ENCODE assay signal across 10 cellular contexts in the genomic region with DNA sequence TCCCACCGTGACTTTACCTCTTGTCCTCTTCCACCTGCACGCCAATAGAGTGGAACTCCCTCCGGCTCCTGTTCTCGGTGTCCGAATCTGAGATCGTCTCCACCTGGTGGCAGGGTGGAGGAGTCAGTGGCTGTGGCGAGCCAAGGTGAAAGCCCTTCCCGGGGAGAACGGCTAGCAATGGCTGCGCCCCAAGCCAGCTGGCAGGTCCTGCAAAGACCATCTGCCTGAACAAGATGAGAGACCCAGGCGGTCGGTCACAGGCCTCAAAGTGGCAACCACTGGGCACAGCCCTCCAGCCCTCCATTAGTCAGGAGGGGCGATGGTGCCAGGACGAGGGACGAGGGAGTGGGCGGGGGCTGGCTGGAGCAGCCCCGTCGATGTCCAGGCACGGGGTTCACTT. TPM values are rescaled to one million over a fixed set of nuclear protein-coding genes. Genes with fewer than 3 reads are reported as not detected.
DNase-seq lines count a peak whose midpoint lies in the region; ATAC-seq, FAIRE-seq and TF ChIP-seq lines count a peak whose summit lies in the region.
"Had no signal": no experiment of that assay in that cellular context is flagged by ENCODE, and none has a peak within 500 bp of the region (broad histone marks: within the 10 kb centered on the region; RNA-seq: fewer than 3 reads in every experiment).

No MANE protein-coding gene starts in this region.

- H4K8ac ChIP-seq in H1 (ENCODE audit: extremely low read depth, insufficient read depth, low read length): 0 out of 2 replicates have a peak overlapping the region, but pooled peaks have one; percentile 23

- no peak overlapping the region for H4K91ac ChIP-seq in H1 (replicated peaks; ENCODE audit: insufficient read length, low read length)

- no peaks in the 10 kb centered on the region for H3K36me3 Mint-ChIP-seq in osteocyte (ENCODE audit: unreplicated experiment)

- no peaks in the 10 kb centered on the region for H3K9me3 Mint-ChIP-seq in osteocyte (ENCODE audit: unreplicated experiment)

- H3K4me3 Mint-ChIP-seq in osteocyte (ENCODE audit: unreplicated experiment): peak overlapping the region; percentile 47

- DNase-seq in NCI-H748 (lab: John Stamatoyannopoulos, UW; ENCODE audit: unreplicated experiment) (peak; percentile 72), H1 (ENCODE audit: low read depth in 1 of 2, low spot score in 2 of 2) (peak in 1 of 2 experiments; percentile 83), osteocyte (ENCODE audit: extremely low spot score, unreplicated experiment) (no peak), retina (no peak)
- DNase-seq in stimulated activated naive CD4-positive, alpha-beta T cell (lab: John Stamatoyannopoulos, UW): no peak
- DNase-seq: NCI-H446 treated with DMSO at 0.1 percent for 48 hours had no signal

- H3K27ac ChIP-seq in H1 (ENCODE audit: low read depth, low read length): no peak overlapping the region
- H3K27ac ChIP-seq: pancreas had no signal

- H3K79me2 ChIP-seq in H1 (ENCODE audit: control insufficient read depth in 1 of 2, insufficient read depth in 2 of 2, low read length in 2 of 2): no peaks in the 10 kb centered on the region

- FAIRE-seq in H1 (lab: Jason Lieb, UNC): no peak
- FAIRE-seq: pancreas had no signal

- H4K20me1 ChIP-seq in H1 (replicated peaks in 1 of 2; ENCODE audit: control insufficient read depth in 1 of 2, insufficient read depth in 2 of 2, low read length in 2 of 2): peaks cover 0 to 2% of the 10 kb centered on the region in 2 experiments

- H3K18ac ChIP-seq in H1 (ENCODE audit: extremely low read depth, low read length): peak overlapping the region; percentile 20; the same call in 1 of the 2 replicates

- H3K9ac ChIP-seq in H1 (replicated peaks in 1 of 4; ENCODE audit: extremely low read depth in 1 of 4, low read depth in 3 of 4, low read length in 3 of 4): peak overlapping the region in 2 of 4 experiments; percentile 35 to 45; a peak in 4 of 7 replicates

- peak overlapping the region; percentile 81; the same call in 1 of the 2 replicates for H2AFZ ChIP-seq in H1 (ENCODE audit: low read length)

- peak; percentile 38 to 50; a peak in 3 of 4 replicates for TF ChIP-seq RAD21 in H1 (IDR thresholded peaks at IDR 0.05 in 1 of 2, conservative IDR thresholded peaks at IDR 0.05 in 1 of 2; ENCODE audit: low read depth in 2 of 2, low read length in 2 of 2)

- peak overlapping the region; percentile 18 for H3K56ac ChIP-seq in H1 (replicated peaks; ENCODE audit: insufficient read length, low read depth, low read length)

- 14% methylated on average over 19 of the region's 19 CpGs; no CpG with 5 or more reads in 1 of the 2 experiments for WGBS in H1 (ENCODE audit: extremely low coverage in 1 of 2, insufficient coverage in 1 of 2, insufficient read length in 1 of 2, insufficient replicate concordance in 2 of 2, low coverage in 1 of 2, low lambda C conversion rate in 2 of 2, missing lambda C conversion rate in 1 of 2), 2 experiments

- TF ChIP-seq CTCF in GM12872 (IDR thresholded peaks at IDR 0.05; ENCODE audit: insufficient read depth, low read depth, low read length) (0 out of 3 replicates have a peak, but pooled peaks have one; percentile 10), H1 (IDR thresholded peaks at IDR 0.05; ENCODE audit: control extremely low read depth in 1 of 3, insufficient read depth in 1 of 3, low read depth in 1 of 3, low read length in 3 of 3) (peak; percentile 62 to 81 (median 72)), osteocyte (IDR thresholded peaks at IDR 0.05) (no peak)

- POLR2A ChIA-PET in H1 (lab: Charles Lee; ENCODE audit: partially characterized antibody): interaction anchor here (0.6 to 2.3 kb wide), 9 partner anchors 11 to 44 kb away, joined by 3 to 12 read pairs (median 3); a partner anchor contains a TSS

- H2AK5ac ChIP-seq in H1 (ENCODE audit: low read depth, low read length): no peak overlapping the region

- peak overlapping the region; percentile 45 to 74 (median 69) for H3K4me3 ChIP-seq in H1 (ENCODE audit: extremely low read depth in 1 of 4, insufficient read depth in 2 of 4, low read depth in 3 of 4, low read length in 4 of 4)

- peaks cover 0 to 10% (median 7%) of the 10 kb centered on the region in 4 experiments; a peak in 6 of 7 replicates for H3K4me1 ChIP-seq in H1 (replicated peaks in 1 of 4; ENCODE audit: control insufficient read depth in 3 of 4, insufficient read depth in 4 of 4, low read length in 3 of 4)
- H3K4me1 ChIP-seq: pancreas had no signal

- H3K36me3 ChIP-seq in H1 (ENCODE audit: control insufficient read depth in 2 of 4, insufficient read depth in 4 of 4, low read length in 3 of 4): no peaks in the 10 kb centered on the region
- H3K36me3 ChIP-seq: pancreas had no signal

- no peak overlapping the region for H4K5ac ChIP-seq in H1 (ENCODE audit: insufficient read length, low read depth, low read length)

- no peak overlapping the region; the same call in 1 of the 2 replicates for H2BK12ac ChIP-seq in H1 (ENCODE audit: low read depth, low read length)

- no peak overlapping the region for H3K14ac ChIP-seq in H1 (ENCODE audit: insufficient read length)

- H3K4me2 ChIP-seq in H1 (ENCODE audit: insufficient read depth in 1 of 2, low read depth in 2 of 2, low read length in 2 of 2): peak overlapping the region; percentile 62 to 84

- no peak overlapping the region for H3K23ac ChIP-seq in H1 (ENCODE audit: insufficient read length)

- H3K79me1 ChIP-seq in H1 (ENCODE audit: low read depth, low read length): no peaks in the 10 kb centered on the region

- H3K4ac ChIP-seq in H1 (replicated peaks; ENCODE audit: insufficient read length, low read depth, low read length): no peak overlapping the region

- no peak overlapping the region for H2BK20ac ChIP-seq in H1 (ENCODE audit: low read length)

- no peak overlapping the region for H2BK120ac ChIP-seq in H1 (replicated peaks; ENCODE audit: low read depth, low read length)

- peaks cover 0 to 16% (median 13%) of the 10 kb centered on the region in 4 experiments; a peak in 6 of 7 replicates for H3K27me3 ChIP-seq in H1 (replicated peaks in 1 of 4; ENCODE audit: control insufficient read depth in 3 of 4, extremely low read depth in 1 of 4, insufficient read depth in 3 of 4, low read length in 3 of 4)

- no peak for TF ChIP-seq EP300 in H1 (IDR thresholded peaks at IDR 0.05; ENCODE audit: borderline replicate concordance in 1 of 2, low read depth in 2 of 2, low read length in 2 of 2)

- H3K9me3 ChIP-seq in H1 (ENCODE audit: insufficient read depth in 2 of 2, low read depth in 1 of 2, low read length in 1 of 2): no peaks in the 10 kb centered on the region
- H3K9me3 ChIP-seq: pancreas had no signal

- no peak for TF ChIP-seq POLR2A in H1 (IDR thresholded peaks at IDR 0.05; ENCODE audit: control extremely low read depth in 1 of 2, low read depth in 2 of 2, low read length in 2 of 2)

- H3K23me2 ChIP-seq in H1 (ENCODE audit: low read depth, low read length): peaks cover 9% of the 10 kb centered on the region; the same call in 1 of the 2 replicates

- H2BK5ac ChIP-seq in H1 (ENCODE audit: low read depth, low read length): peak overlapping the region; percentile 61; the same call in 1 of the 2 replicates

- CTCF ChIA-PET in H1 (lab: Charles Lee; ENCODE audit: partially characterized antibody): interaction anchor here (0.6 to 9.8 kb wide), 14 partner anchors 12 to 486 kb away, joined by 3 to 81 read pairs (median 4); a partner anchor contains a TSS

- peaks cover 52% of the 10 kb centered on the region for H3K27me3 Mint-ChIP-seq in osteocyte (ENCODE audit: unreplicated experiment)

- peak overlapping the region; percentile 97; the same call in 1 of the 2 replicates for H2BK15ac ChIP-seq in H1 (ENCODE audit: low read length)

- H3K27ac Mint-ChIP-seq in osteocyte (ENCODE audit: unreplicated experiment): no peak overlapping the region

- peaks cover 3% of the 10 kb centered on the region for H3K4me1 Mint-ChIP-seq in osteocyte (ENCODE audit: unreplicated experiment)

- ATAC-seq in HG02981 (IDR thresholded peaks at IDR 0.05; ENCODE audit: unreplicated experiment): no peak
- no peak for ATAC-seq in GM19324 (IDR thresholded peaks at IDR 0.05; ENCODE audit: low FRiP score, unreplicated experiment)

TF ChIP-seq in H1, 55 proteins besides CTCF, POLR2A, EP300 and RAD21:
- TF ChIP-seq SIX5 (IDR thresholded peaks at IDR 0.05; ENCODE audit: low read depth, low read length) (no peak), YY1 (IDR thresholded peaks at IDR 0.05; ENCODE audit: low read depth, low read length) (peak; percentile 88), PHF8 (conservative IDR thresholded peaks at IDR 0.05; ENCODE audit: low read depth, low read length) (peak; percentile 4; the same call in 1 of the 2 replicates), SP4 (IDR thresholded peaks at IDR 0.05; ENCODE audit: low read length) (0 out of 2 replicates have a peak, but pooled peaks have one; percentile 39), TAF1 (IDR thresholded peaks at IDR 0.05; ENCODE audit: low read depth, low read length) (peak; percentile 24; the same call in 1 of the 2 replicates), BACH1 (IDR thresholded peaks at IDR 0.05; ENCODE audit: low read length) (no peak)
TF ChIP-seq in H1: peak in this region for 4.

RNA-seq across cellular contexts. Expression of a gene that starts 25.4 kb away (rescaled TPM):
- 40.9 and 42.6 TPM in 2 replicates for total RNA-seq in H1 (2021; fragmentation: NEBNext Ultra II Directional; extraction: Animal tissue kit (Norgen Biotek cat#: 25700))
- polyA plus RNA-seq in H1 (2011; rRNA removed): 43.8 and 49.2 TPM in 2 replicates
- polyA plus RNA-seq in H1 (2011; cell fraction: cytosol; rRNA removed): 48.0 TPM
- 27.5 TPM for polyA plus RNA-seq in H1 (2011; cell fraction: nucleus; rRNA removed)
- polyA plus RNA-seq in H1 (2012, experiment 1 of 2): 27.9 to 49.4 TPM (median 46.8 TPM) in 4 replicates
- 37.8 TPM for polyA plus RNA-seq in H1 (2012, experiment 2 of 2)
- 21.6 TPM for polyA plus RNA-seq in H1 (2013, experiment 1 of 2)
- 22.7 TPM for polyA plus RNA-seq in H1 (2013, experiment 2 of 2)
- 34.3 and 36.4 TPM in 2 replicates for polyA minus RNA-seq in H1 (2011; rRNA and poly(A)+ RNA removed)
- 14.7 TPM for polyA minus RNA-seq in H1 (2011; cell fraction: cytosol; rRNA and poly(A)+ RNA removed)
- polyA minus RNA-seq in H1 (2011; cell fraction: nucleus; rRNA and poly(A)+ RNA removed): 10.6 TPM
- total RNA-seq in osteocyte: 38.6 and 39.6 TPM in 2 replicates

RNA-seq across cellular contexts. Expression of a gene that starts 44.5 kb away (rescaled TPM):
- 13.2 and 14.8 TPM in 2 replicates for total RNA-seq in H1 (2021; fragmentation: NEBNext Ultra II Directional; extraction: Animal tissue kit (Norgen Biotek cat#: 25700))
- 3.8 and 6.7 TPM in 2 replicates for polyA plus RNA-seq in H1 (2011; rRNA removed)
- polyA plus RNA-seq in H1 (2011; cell fraction: cytosol; rRNA removed): 3.6 TPM
- 5.0 TPM for polyA plus RNA-seq in H1 (2011; cell fraction: nucleus; rRNA removed)
- 3.8 to 10.6 TPM (median 8.4 TPM) in 4 replicates for polyA plus RNA-seq in H1 (2012, experiment 1 of 2)
- polyA plus RNA-seq in H1 (2012, experiment 2 of 2): 4.7 TPM
- polyA plus RNA-seq in H1 (2013, experiment 1 of 2): 7.6 TPM
- 7.8 TPM for polyA plus RNA-seq in H1 (2013, experiment 2 of 2)
- 1.6 TPM in 2 replicates for polyA minus RNA-seq in H1 (2011; rRNA and poly(A)+ RNA removed)
- polyA minus RNA-seq in H1 (2011; cell fraction: cytosol; rRNA and poly(A)+ RNA removed): 4.3 TPM
- polyA minus RNA-seq in H1 (2011; cell fraction: nucleus; rRNA and poly(A)+ RNA removed): 3.2 TPM
- total RNA-seq in osteocyte: 0.21 TPM in 1 of 2 replicates, not detected in the other

Comparison
In these comparisons a context has a peak if more than half of its experiments do, and no peak if none do; other contexts are left out.
1. RNA of a gene that starts 44.5 kb away (total RNA-seq): 13.2 to 14.8 TPM in H1; 0.21 TPM in osteocyte; every median in the first group is over 10 times any median in the second.